ENCODE assay signal across 9 cellular contexts in the genomic region with DNA sequence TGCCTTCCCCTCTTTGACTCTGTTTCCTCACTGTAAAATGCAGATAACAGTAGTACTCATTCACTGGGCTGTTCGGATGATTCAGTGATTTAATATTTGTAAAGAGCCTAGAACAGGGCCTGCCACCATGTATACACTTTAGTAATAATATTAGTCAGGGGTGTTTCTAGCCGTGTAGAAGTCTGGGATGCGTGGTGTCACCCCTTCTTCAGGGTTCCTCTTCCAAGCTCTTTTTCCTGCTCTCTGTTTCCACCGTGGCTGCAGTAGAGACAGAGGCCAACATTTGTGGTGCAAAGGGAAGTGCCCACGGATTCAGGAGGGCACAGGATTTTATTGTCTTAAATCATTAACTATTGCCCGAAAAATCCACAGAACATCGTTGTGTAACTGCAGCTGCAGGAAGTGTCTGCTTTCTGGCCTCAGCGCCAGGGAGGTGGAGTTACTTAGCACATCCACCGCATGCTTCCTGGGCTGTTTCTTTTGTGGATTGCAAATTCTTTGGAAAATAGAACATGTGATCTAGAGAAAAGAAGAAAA.
DNase-seq lines count a peak whose midpoint lies in the region; ATAC-seq, FAIRE-seq and TF ChIP-seq lines count a peak whose summit lies in the region.
"Had no signal": no experiment of that assay in that cellular context is flagged by ENCODE, and none has a peak within 500 bp of the region (broad histone marks: within the 10 kb centered on the region; RNA-seq: fewer than 3 reads in every experiment).

No MANE protein-coding gene starts in this region.

- H4K20me1 ChIP-seq in keratinocyte (ENCODE audit: control insufficient read depth, extremely low read depth, insufficient read depth, low read length), result no peaks in the 10 kb centered on the region

- peaks cover 6% of the 10 kb centered on the region for H3K9me1 ChIP-seq in keratinocyte (ENCODE audit: control insufficient read depth, extremely low read depth, insufficient read depth, low read length)

- no peak overlapping the region for H3K27ac Mint-ChIP-seq in stimulated activated effector memory CD8-positive, alpha-beta T cell treated with anti-CD3 and anti-CD28 coated beads, Interleukin-12 subunit alpha, Interleukin-12 subunit beta, amount 100 ng/mL, for 72 hours
- H3K27ac Mint-ChIP-seq in T-cell, result peak overlapping the region in 1 of 2 donors; percentile 35
- no peak overlapping the region for H3K27ac Mint-ChIP-seq in activated CD8-positive, alpha-beta memory T cell treated with anti-CD3 and anti-CD28 coated beads, Interleukin-2, amount 10 ng/mL, durations not matched to agents 7 days and 5 days
- H3K27ac Mint-ChIP-seq: stimulated activated naive CD8-positive, alpha-beta T cell treated with anti-CD3 and anti-CD28 coated beads, Interleukin-15, Interleukin-2, amounts not matched to agents 100 ng/mL and 50 ng/mL, for 24 hours had no signal

- no peaks in the 10 kb centered on the region for H3K27me3 ChIP-seq in HUES6 (ENCODE audit: control insufficient read depth, insufficient read depth, low read length)
- H3K27me3 ChIP-seq in keratinocyte (ENCODE audit: control insufficient read depth, extremely low read depth, insufficient read depth, low read length), result no peaks in the 10 kb centered on the region

- H3K9me3 ChIP-seq in HUES6 (ENCODE audit: control insufficient read depth, insufficient read depth, low read depth, low read length) (no peaks in the 10 kb centered on the region), keratinocyte (ENCODE audit: control insufficient read depth, low read depth, low read length) (no peaks in the 10 kb centered on the region)

- H3K4me3 Mint-ChIP-seq in stimulated activated effector memory CD8-positive, alpha-beta T cell treated with anti-CD3 and anti-CD28 coated beads, Interleukin-12 subunit alpha, Interleukin-12 subunit beta, amount 100 ng/mL, for 72 hours, result no peak overlapping the region
- no peak overlapping the region for H3K4me3 Mint-ChIP-seq in T-cell
- H3K4me3 Mint-ChIP-seq in activated CD8-positive, alpha-beta memory T cell treated with anti-CD3 and anti-CD28 coated beads, Interleukin-2, amount 10 ng/mL, durations not matched to agents 7 days and 5 days, result no peak overlapping the region
- H3K4me3 Mint-ChIP-seq: stimulated activated naive CD8-positive, alpha-beta T cell treated with anti-CD3 and anti-CD28 coated beads, Interleukin-15, Interleukin-2, amounts not matched to agents 100 ng/mL and 50 ng/mL, for 24 hours had no signal

- peak overlapping the region; percentile 91 for H3K4me2 ChIP-seq in keratinocyte (ENCODE audit: control insufficient read depth, extremely low read depth, insufficient read depth, low read depth, low read length)

- TF ChIP-seq CTCF in AG09319 (IDR thresholded peaks at IDR 0.05; ENCODE audit: low read depth, low read length), result no peak
- TF ChIP-seq CTCF in keratinocyte (optimal IDR thresholded peaks at IDR 0.05 in 1 of 3, IDR thresholded peaks at IDR 0.05 in 1 of 3, conservative IDR thresholded peaks at IDR 0.05 in 1 of 3; ENCODE audit: extremely low read depth in 1 of 3, insufficient read depth in 2 of 3, low read length in 3 of 3), result no peak

- H3K4me1 ChIP-seq in HUES6 (ENCODE audit: control insufficient read depth, insufficient read depth, low read length) (peaks cover 39% of the 10 kb centered on the region), keratinocyte (ENCODE audit: control insufficient read depth, extremely low read depth, insufficient read depth, low read length) (peaks cover 62% of the 10 kb centered on the region)

- H3K9ac ChIP-seq in HUES6 (ENCODE audit: low read length) (no peak overlapping the region), keratinocyte (ENCODE audit: control insufficient read depth, extremely low read depth, insufficient read depth, low read length) (peak overlapping the region; percentile 63)

- no peak overlapping the region for H3K4me3 ChIP-seq in HUES6 (ENCODE audit: low read depth, low read length)
- H3K4me3 ChIP-seq in keratinocyte (ENCODE audit: control insufficient read depth in 2 of 3, extremely low read depth in 1 of 3, insufficient read depth in 2 of 3, low read depth in 1 of 3, low read length in 3 of 3), result peak overlapping the region in 2 of 3 experiments; percentile 21 to 64

- no peaks in the 10 kb centered on the region for H3K9me3 Mint-ChIP-seq in stimulated activated effector memory CD8-positive, alpha-beta T cell treated with anti-CD3 and anti-CD28 coated beads, Interleukin-12 subunit alpha, Interleukin-12 subunit beta, amount 100 ng/mL, for 72 hours
- H3K9me3 Mint-ChIP-seq in T-cell, result no peaks in the 10 kb centered on the region
- no peaks in the 10 kb centered on the region for H3K9me3 Mint-ChIP-seq in activated CD8-positive, alpha-beta memory T cell treated with anti-CD3 and anti-CD28 coated beads, Interleukin-2, amount 10 ng/mL, durations not matched to agents 7 days and 5 days (ENCODE audit: low read depth)
- H3K9me3 Mint-ChIP-seq: stimulated activated naive CD8-positive, alpha-beta T cell treated with anti-CD3 and anti-CD28 coated beads, Interleukin-15, Interleukin-2, amounts not matched to agents 100 ng/mL and 50 ng/mL, for 24 hours had no signal

- peak; percentile 67 for FAIRE-seq in keratinocyte (lab: Jason Lieb, UNC)

- CTCF ChIA-PET in T-cell (lab: Charles Lee), result no interaction called here
- CTCF ChIA-PET in activated CD8-positive, alpha-beta memory T cell treated with anti-CD3 and anti-CD28 coated beads, Interleukin-2, amount 10 ng/mL, durations not matched to agents 7 days and 5 days (lab: Charles Lee), result no interaction called here

- H3K36me3 ChIP-seq in HUES6 (ENCODE audit: control insufficient read depth, insufficient read depth, low read length) (no peaks in the 10 kb centered on the region), keratinocyte (ENCODE audit: control insufficient read depth in 2 of 2, extremely low read depth in 1 of 2, insufficient read depth in 2 of 2, low read length in 2 of 2) (peaks cover 2 to 3% of the 10 kb centered on the region in 2 experiments)

- no peak overlapping the region for H2AFZ ChIP-seq in keratinocyte (ENCODE audit: control insufficient read depth, low read length)

- H3K36me3 Mint-ChIP-seq in stimulated activated effector memory CD8-positive, alpha-beta T cell treated with anti-CD3 and anti-CD28 coated beads, Interleukin-12 subunit alpha, Interleukin-12 subunit beta, amount 100 ng/mL, for 72 hours, result no peaks in the 10 kb centered on the region
- no peaks in the 10 kb centered on the region for H3K36me3 Mint-ChIP-seq in T-cell
- no peaks in the 10 kb centered on the region for H3K36me3 Mint-ChIP-seq in activated CD8-positive, alpha-beta memory T cell treated with anti-CD3 and anti-CD28 coated beads, Interleukin-2, amount 10 ng/mL, durations not matched to agents 7 days and 5 days

- POLR2A ChIA-PET in T-cell (lab: Charles Lee), result no interaction called here

- peak; percentile 56 for DNase-seq in AG09319 (ENCODE audit: extremely low read depth, low read depth)
- DNase-seq in amniotic epithelial cell (ENCODE audit: low read depth), result peak; percentile 93
- DNase-seq in keratinocyte (ENCODE audit: low read depth, low spot score), result no peak
- DNase-seq in superior temporal gyrus (ENCODE audit: extremely low spot score), result peak; percentile 59
- no peak for DNase-seq in stimulated activated effector memory CD8-positive, alpha-beta T cell treated with anti-CD3 and anti-CD28 coated beads, Interleukin-12 subunit alpha, Interleukin-12 subunit beta, amount 100 ng/mL, for 72 hours (ENCODE audit: low spot score in 2 of 2)
- DNase-seq in T-cell, result no peak
- DNase-seq in activated CD8-positive, alpha-beta memory T cell treated with anti-CD3 and anti-CD28 coated beads, Interleukin-2, amount 10 ng/mL, durations not matched to agents 7 days and 5 days, result no peak

- no peak for ATAC-seq in stimulated activated effector memory CD8-positive, alpha-beta T cell treated with anti-CD3 and anti-CD28 coated beads, Interleukin-12 subunit alpha, Interleukin-12 subunit beta, amount 100 ng/mL, for 72 hours
- no peak for ATAC-seq in T-cell (replicated peaks in 1 of 4)
- no peak for ATAC-seq in activated CD8-positive, alpha-beta memory T cell treated with anti-CD3 and anti-CD28 coated beads, Interleukin-2, amount 10 ng/mL, durations not matched to agents 7 days and 5 days

- peaks cover 92% of the 10 kb centered on the region for H3K79me2 ChIP-seq in keratinocyte (ENCODE audit: control insufficient read depth, insufficient read depth, low read length)

- peaks cover 0 to 6% of the 10 kb centered on the region in 2 donors for H3K27me3 Mint-ChIP-seq in T-cell
- H3K27me3 Mint-ChIP-seq in activated CD8-positive, alpha-beta memory T cell treated with anti-CD3 and anti-CD28 coated beads, Interleukin-2, amount 10 ng/mL, durations not matched to agents 7 days and 5 days, result no peaks in the 10 kb centered on the region

- dilution Hi-C loops in keratinocyte (cut with MboI; ENCODE audit: extremely low pct_ligation_motif_present, low sequenced_read_pairs), result no loop called here

- H3K4me1 Mint-ChIP-seq in stimulated activated effector memory CD8-positive, alpha-beta T cell treated with anti-CD3 and anti-CD28 coated beads, Interleukin-12 subunit alpha, Interleukin-12 subunit beta, amount 100 ng/mL, for 72 hours, result peaks cover 5% of the 10 kb centered on the region
- H3K4me1 Mint-ChIP-seq in T-cell, result peaks cover 7 to 10% (median 9%) of the 10 kb centered on the region in 3 donors
- peaks cover 6% of the 10 kb centered on the region for H3K4me1 Mint-ChIP-seq in activated CD8-positive, alpha-beta memory T cell treated with anti-CD3 and anti-CD28 coated beads, Interleukin-2, amount 10 ng/mL, durations not matched to agents 7 days and 5 days

- H3K27ac ChIP-seq in HUES6 (ENCODE audit: low read depth, low read length), result peak overlapping the region; percentile 13; the same call in 1 of the 2 replicates
- H3K27ac ChIP-seq in keratinocyte (ENCODE audit: control insufficient read depth, insufficient read depth, low read length), result peak overlapping the region; percentile 79

Comparison
In these comparisons a context has a peak if more than half of its experiments do, and no peak if none do; other contexts are left out.
1. DNase-seq: peak in AG09319 (single experiment), amniotic epithelial cell (single experiment) and superior temporal gyrus (single experiment); none in keratinocyte (single experiment), stimulated activated effector memory CD8-positive, alpha-beta T cell treated with anti-CD3 and anti-CD28 coated beads, Interleukin-12 subunit alpha, Interleukin-12 subunit beta, amount 100 ng/mL, for 72 hours (0 of 2), T-cell (0 of 34) and activated CD8-positive, alpha-beta memory T cell treated with anti-CD3 and anti-CD28 coated beads, Interleukin-2, amount 10 ng/mL, durations not matched to agents 7 days and 5 days (single experiment).